ENCODE assay signal across 1 cellular context in genomic region chr9:6598249-6598725, GRCh38.
TF ChIP-seq lines count a peak whose summit lies in the region.

No MANE protein-coding gene starts in this region.

TF ChIP-seq in HepG2, 621 proteins besides CTCF, POLR2A, EP300 and RAD21 (continued from another document):
- TF ChIP-seq RFXANK (CRISPR knock-in tag; IDR thresholded peaks at IDR 0.05) (no peak), ZNF550 (CRISPR knock-in tag; IDR thresholded peaks at IDR 0.05; ENCODE audit: borderline replicate concordance) (no peak), NFRKB (IDR thresholded peaks at IDR 0.05) (no peak), ZFX (CRISPR knock-in tag; IDR thresholded peaks at IDR 0.05; ENCODE audit: low read depth) (no peak), RCOR2 (CRISPR knock-in tag; IDR thresholded peaks at IDR 0.05) (no peak), RARA (CRISPR knock-in tag; IDR thresholded peaks at IDR 0.05) (no peak), HES4 (CRISPR knock-in tag; IDR thresholded peaks at IDR 0.05; ENCODE audit: borderline replicate concordance) (no peak)
- TF ChIP-seq, protein P1, sequence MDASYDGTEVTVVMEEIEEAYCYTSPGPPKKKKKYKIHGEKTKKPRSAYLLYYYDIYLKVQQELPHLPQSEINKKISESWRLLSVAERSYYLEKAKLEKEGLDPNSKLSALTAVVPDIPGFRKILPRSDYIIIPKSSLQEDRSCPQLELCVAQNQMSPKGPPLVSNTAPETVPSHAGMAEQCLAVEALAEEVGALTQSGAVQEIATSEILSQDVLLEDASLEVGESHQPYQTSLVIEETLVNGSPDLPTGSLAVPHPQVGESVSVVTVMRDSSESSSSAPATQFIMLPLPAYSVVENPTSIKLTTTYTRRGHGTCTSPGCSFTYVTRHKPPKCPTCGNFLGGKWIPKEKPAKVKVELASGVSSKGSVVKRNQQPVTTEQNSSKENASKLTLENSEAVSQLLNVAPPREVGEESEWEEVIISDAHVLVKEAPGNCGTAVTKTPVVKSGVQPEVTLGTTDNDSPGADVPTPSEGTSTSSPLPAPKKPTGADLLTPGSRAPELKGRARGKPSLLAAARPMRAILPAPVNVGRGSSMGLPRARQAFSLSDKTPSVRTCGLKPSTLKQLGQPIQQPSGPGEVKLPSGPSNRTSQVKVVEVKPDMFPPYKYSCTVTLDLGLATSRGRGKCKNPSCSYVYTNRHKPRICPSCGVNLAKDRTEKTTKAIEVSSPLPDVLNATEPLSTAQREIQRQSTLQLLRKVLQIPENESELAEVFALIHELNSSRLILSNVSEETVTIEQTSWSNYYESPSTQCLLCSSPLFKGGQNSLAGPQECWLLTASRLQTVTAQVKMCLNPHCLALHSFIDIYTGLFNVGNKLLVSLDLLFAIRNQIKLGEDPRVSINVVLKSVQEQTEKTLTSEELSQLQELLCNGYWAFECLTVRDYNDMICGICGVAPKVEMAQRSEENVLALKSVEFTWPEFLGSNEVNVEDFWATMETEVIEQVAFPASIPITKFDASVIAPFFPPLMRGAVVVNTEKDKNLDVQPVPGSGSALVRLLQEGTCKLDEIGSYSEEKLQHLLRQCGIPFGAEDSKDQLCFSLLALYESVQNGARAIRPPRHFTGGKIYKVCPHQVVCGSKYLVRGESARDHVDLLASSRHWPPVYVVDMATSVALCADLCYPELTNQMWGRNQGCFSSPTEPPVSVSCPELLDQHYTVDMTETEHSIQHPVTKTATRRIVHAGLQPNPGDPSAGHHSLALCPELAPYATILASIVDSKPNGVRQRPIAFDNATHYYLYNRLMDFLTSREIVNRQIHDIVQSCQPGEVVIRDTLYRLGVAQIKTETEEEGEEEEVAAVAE (CRISPR knock-in tag; IDR thresholded peaks at IDR 0.05; ENCODE audit: borderline replicate concordance), result no peak
- TF ChIP-seq, protein P2, sequence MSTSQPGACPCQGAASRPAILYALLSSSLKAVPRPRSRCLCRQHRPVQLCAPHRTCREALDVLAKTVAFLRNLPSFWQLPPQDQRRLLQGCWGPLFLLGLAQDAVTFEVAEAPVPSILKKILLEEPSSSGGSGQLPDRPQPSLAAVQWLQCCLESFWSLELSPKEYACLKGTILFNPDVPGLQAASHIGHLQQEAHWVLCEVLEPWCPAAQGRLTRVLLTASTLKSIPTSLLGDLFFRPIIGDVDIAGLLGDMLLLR (CRISPR knock-in tag; IDR thresholded peaks at IDR 0.05), result no peak
TF ChIP-seq in HepG2: peak in this region for 0.
